In genomic region chr7:97018126-97018601, GRCh38 we compare ENCODE assay signal across 30 cellular contexts. TPM values are rescaled to one million over a fixed set of nuclear protein-coding genes. Genes with fewer than 3 reads are reported as not detected.
DNase-seq lines count a peak whose midpoint lies in the region; ATAC-seq, FAIRE-seq and TF ChIP-seq lines count a peak whose summit lies in the region.
"Had no signal": no experiment of that assay in that cellular context is flagged by ENCODE, and none has a peak within 500 bp of the region (broad histone marks: within the 10 kb centered on the region; RNA-seq: fewer than 3 reads in every experiment).

No MANE protein-coding gene starts in this region.

- in situ Hi-C loops in HepG2 (cut with HindIII; ENCODE audit: extremely low pct_ligation_motif_present, low pct_unique_long_range_greater_than_20kb) = loop anchor here (25.0 kb wide), 1 partner anchor 706 kb away; the partner anchor contains the start of gene SLC25A13

- ATAC-seq in HepG2 (no peak), right lobe of liver (no peak), GM18868 (IDR thresholded peaks at IDR 0.05; ENCODE audit: unreplicated experiment) (no peak)
- ATAC-seq: naive thymus-derived CD4-positive, alpha-beta T cell had no signal

- H3K4me1 Mint-ChIP-seq in osteocyte (ENCODE audit: unreplicated experiment) = peaks cover 44% of the 10 kb centered on the region
- H3K4me1 Mint-ChIP-seq in CD14-positive monocyte = peaks cover 16% of the 10 kb centered on the region

- H3K79me2 ChIP-seq in HepG2 (ENCODE audit: insufficient read depth, low read length) = no peaks in the 10 kb centered on the region
- H3K79me2 ChIP-seq in endothelial cell of umbilical vein (ENCODE audit: control insufficient read depth, insufficient read depth, low read length) = no peaks in the 10 kb centered on the region

- BruUV-seq in HepG2 (replicated peaks; lab: Mats Ljungman, UMichigan) = no TSS peak
- BruUV-seq in endothelial cell of umbilical vein (replicated peaks; lab: Mats Ljungman, UMichigan) = no TSS peak

- H3K4me3 ChIP-seq in HepG2 (replicated peaks in 1 of 3; ENCODE audit: insufficient read depth in 1 of 3, low read depth in 2 of 3, low read length in 3 of 3) (no peak overlapping the region), right lobe of liver (no peak overlapping the region), endothelial cell of umbilical vein (replicated peaks in 1 of 3; ENCODE audit: insufficient read depth in 1 of 3, low read depth in 1 of 3, low read length in 3 of 3) (no peak overlapping the region)
- H3K4me3 ChIP-seq: adrenal gland, SK-N-MC, vagina had no signal

- TF ChIP-seq CTCF in HepG2 (CRISPR knock-in tag; IDR thresholded peaks at IDR 0.05) (no peak), right lobe of liver (IDR thresholded peaks at IDR 0.05) (no peak), endothelial cell of umbilical vein (IDR thresholded peaks at IDR 0.05; ENCODE audit: extremely low read depth in 1 of 2, insufficient read depth in 1 of 2, low read depth in 1 of 2, low read length in 2 of 2) (no peak), osteocyte (IDR thresholded peaks at IDR 0.05) (no peak), CD14-positive monocyte (IDR thresholded peaks at IDR 0.05) (no peak)

- DNase-seq in HepG2 (ENCODE audit: low spot score) (no peak), right lobe of liver (no peak), endothelial cell of umbilical vein (ENCODE audit: low read depth, low spot score) (no peak), osteocyte (ENCODE audit: extremely low spot score, unreplicated experiment) (no peak), NCI-H2196 treated with DMSO at 0.1 percent for 48 hours (lab: John Stamatoyannopoulos, UW; ENCODE audit: unreplicated experiment) (no peak), CD14-positive monocyte (ENCODE audit: low spot score) (no peak), NCI-H2107 treated with DMSO at 0.1 percent for 48 hours (lab: John Stamatoyannopoulos, UW; ENCODE audit: unreplicated experiment) (no peak)
- DNase-seq: activated CD4-positive, alpha-beta memory T cell treated with anti-CD3 and anti-CD28 coated beads, Interleukin-2, amount 10 ng/mL, durations not matched to agents 7 days and 5 days; activated CD4-positive, CD25-positive, alpha-beta regulatory T cell; activated gamma-delta T cell; activated T-cell treated with anti-CD3 and anti-CD28 coated beads for 4 hours; adrenal gland; CD4-positive, alpha-beta memory T cell; dermis blood vessel endothelial cell; DMS79 treated with DMSO at 0.1 percent for 48 hours; foreskin fibroblast; H9; mammary epithelial cell; MV-4-11; naive thymus-derived CD4-positive, alpha-beta T cell; NCI-H2081; stimulated activated CD4-positive, alpha-beta T cell treated with anti-CD3 and anti-CD28 coated beads, Interleukin-4, amount 100 ng/mL, for 4 hours; T-helper 9 cell had no signal

- WGBS in HepG2 (ENCODE audit: low lambda C conversion rate) = 98% methylated on average over 15 of the region's 22 CpGs
- WGBS in right lobe of liver (ENCODE audit: insufficient coverage, low coverage, low lambda C conversion rate, missing lambda C conversion rate) = 7% methylated on average over 9 of the region's 22 CpGs

- H3K27me3 Mint-ChIP-seq in osteocyte (ENCODE audit: unreplicated experiment) = peaks cover 91% of the 10 kb centered on the region
- peaks cover 95 to 99% (median 98%) of the 10 kb centered on the region in 3 donors for H3K27me3 Mint-ChIP-seq in CD14-positive monocyte (ENCODE audit: low read depth in 3 of 3)

- TF ChIP-seq RAD21 in HepG2 (CRISPR knock-in tag; IDR thresholded peaks at IDR 0.05) = no peak

- H3K27me3 ChIP-seq in HepG2 (ENCODE audit: control insufficient read depth in 1 of 2, insufficient read depth in 2 of 2, low read length in 2 of 2) (no peaks in the 10 kb centered on the region), right lobe of liver (peaks cover 15 to 86% of the 10 kb centered on the region in 2 donors), endothelial cell of umbilical vein (ENCODE audit: control insufficient read depth in 2 of 2, insufficient read depth in 2 of 2, low read length in 2 of 2) (peaks cover 95 to 98% of the 10 kb centered on the region in 2 experiments)
- H3K27me3 ChIP-seq: vagina had no signal

- H3K4me1 ChIP-seq in HepG2 (ENCODE audit: insufficient read depth, low read length) (peaks cover 26% of the 10 kb centered on the region), right lobe of liver (peaks cover 0 to 14% (median 0%) of the 10 kb centered on the region in 4 donors), endothelial cell of umbilical vein (ENCODE audit: control insufficient read depth, extremely low read depth, insufficient read depth, low read length) (no peaks in the 10 kb centered on the region)

- no peak overlapping the region for H2AFZ ChIP-seq in HepG2 (ENCODE audit: low read length)
- no peak overlapping the region for H2AFZ ChIP-seq in endothelial cell of umbilical vein (ENCODE audit: low read depth, low read length)

- H3K27ac Mint-ChIP-seq in osteocyte (ENCODE audit: unreplicated experiment) = peak overlapping the region; percentile 51
- no peak overlapping the region for H3K27ac Mint-ChIP-seq in CD14-positive monocyte
- H3K27ac Mint-ChIP-seq: activated CD4-positive, alpha-beta memory T cell treated with anti-CD3 and anti-CD28 coated beads, Interleukin-2, amount 10 ng/mL, durations not matched to agents 7 days and 5 days had no signal

- TF ChIP-seq EP300 in HepG2 (IDR thresholded peaks at IDR 0.05; ENCODE audit: low read depth in 2 of 2, low read length in 2 of 2) = no peak
- no peak for TF ChIP-seq EP300 in HepG2 (CRISPR knock-in tag; IDR thresholded peaks at IDR 0.05; ENCODE audit: borderline replicate concordance)

- H3K4me3 Mint-ChIP-seq in osteocyte (ENCODE audit: unreplicated experiment) (peak overlapping the region; percentile 42), CD14-positive monocyte (peak overlapping the region in 1 of 2 donors; percentile 79)
- H3K4me3 Mint-ChIP-seq: activated CD4-positive, alpha-beta memory T cell treated with anti-CD3 and anti-CD28 coated beads, Interleukin-2, amount 10 ng/mL, durations not matched to agents 7 days and 5 days; CD4-positive, alpha-beta memory T cell; naive thymus-derived CD4-positive, alpha-beta T cell had no signal

- intact Hi-C loops in HepG2 (cut with micrococcal nuclease; ENCODE audit: unreplicated experiment) = loop anchor here (5.0 kb wide), 2 partner anchors 66 to 311 kb away; partner anchors contain the start of gene SEM1
- intact Hi-C loops in right lobe of liver (cut with DNase I) = no loop called here
- intact Hi-C loops in endothelial cell of umbilical vein (cut with micrococcal nuclease) = no loop called here
- intact Hi-C loops in CD14-positive monocyte (cut with micrococcal nuclease) = no loop called here

- CTCF ChIA-PET in HepG2 (lab: Yijun Ruan, JAX; ENCODE audit: low intra/inter-chr PET ratio, low total read pairs) = no interaction called here
- CTCF ChIA-PET in endothelial cell of umbilical vein (lab: Charles Lee) = interaction anchor here (7.4 kb wide), 1 partner anchor 9 kb away, joined by 48 read pairs; no protein-coding TSS in a partner anchor

- H3K36me3 Mint-ChIP-seq in osteocyte (ENCODE audit: unreplicated experiment) = peaks cover 13% of the 10 kb centered on the region
- H3K36me3 Mint-ChIP-seq in CD14-positive monocyte = peaks cover 0 to 3% of the 10 kb centered on the region in 2 donors
- H3K36me3 Mint-ChIP-seq: CD4-positive, alpha-beta memory T cell had no signal

- H3K27ac ChIP-seq in HepG2 (ENCODE audit: extremely low read length, insufficient read depth, low read length) (no peak overlapping the region), right lobe of liver (no peak overlapping the region), endothelial cell of umbilical vein (ENCODE audit: insufficient read depth, low read depth, low read length) (no peak overlapping the region)
- H3K27ac ChIP-seq: adrenal gland, KMS-11, SK-N-MC, vagina had no signal

- dilution Hi-C loops in endothelial cell of umbilical vein (cut with MboI; ENCODE audit: extremely low pct_ligation_motif_present, low sequenced_read_pairs) = no loop called here

- POLR2A ChIA-PET in HepG2 (lab: Yijun Ruan, JAX) (interaction anchor here (2.7 to 6.6 kb wide), 2 partner anchors 9 to 12 kb away, joined by 16 to 163 read pairs; partner anchors contain the start of gene DLX6), endothelial cell of umbilical vein (lab: Charles Lee) (no interaction called here)

- no peaks in the 10 kb centered on the region for H3K36me3 ChIP-seq in HepG2 (replicated peaks in 1 of 2; ENCODE audit: control insufficient read depth in 1 of 2, insufficient read depth in 2 of 2, low read length in 2 of 2)
- no peaks in the 10 kb centered on the region for H3K36me3 ChIP-seq in right lobe of liver
- H3K36me3 ChIP-seq in endothelial cell of umbilical vein (ENCODE audit: control insufficient read depth in 2 of 2, extremely low read depth in 1 of 2, insufficient read depth in 2 of 2, low read length in 2 of 2) = no peaks in the 10 kb centered on the region
- H3K36me3 ChIP-seq: adrenal gland, vagina had no signal

- H3K9ac ChIP-seq in HepG2 (ENCODE audit: insufficient read depth, low read depth, low read length) (no peak overlapping the region), endothelial cell of umbilical vein (replicated peaks; ENCODE audit: extremely low read depth, insufficient read depth, low read length) (no peak overlapping the region)
- H3K9ac ChIP-seq: KMS-11 had no signal

- FAIRE-seq in HepG2 (lab: Jason Lieb, UNC) = no peak
- no peak for FAIRE-seq in endothelial cell of umbilical vein (lab: Jason Lieb, UNC)

- H4K20me1 ChIP-seq in HepG2 (ENCODE audit: insufficient read depth, low read length) (no peaks in the 10 kb centered on the region), endothelial cell of umbilical vein (replicated peaks; ENCODE audit: control insufficient read depth, extremely low read depth, insufficient read depth, low read length) (no peaks in the 10 kb centered on the region)

- H3K9me3 ChIP-seq in HepG2 (ENCODE audit: low read length) (no peaks in the 10 kb centered on the region), right lobe of liver (no peaks in the 10 kb centered on the region), endothelial cell of umbilical vein (replicated peaks; ENCODE audit: control insufficient read depth, insufficient read depth, low read length) (no peaks in the 10 kb centered on the region)
- H3K9me3 ChIP-seq: adrenal gland, vagina had no signal

- H3K9me3 Mint-ChIP-seq in osteocyte (ENCODE audit: unreplicated experiment) (no peaks in the 10 kb centered on the region), CD14-positive monocyte (peaks cover 0 to 34% (median 28%) of the 10 kb centered on the region in 7 donors)
- H3K9me3 Mint-ChIP-seq: activated CD4-positive, alpha-beta memory T cell treated with anti-CD3 and anti-CD28 coated beads, Interleukin-2, amount 10 ng/mL, durations not matched to agents 7 days and 5 days had no signal

- no peaks in the 10 kb centered on the region for H3K9me1 ChIP-seq in endothelial cell of umbilical vein (replicated peaks; ENCODE audit: control insufficient read depth, extremely low read depth, insufficient read depth, low read length)

- TF ChIP-seq POLR2A in HepG2 (IDR thresholded peaks at IDR 0.05; ENCODE audit: insufficient read depth in 1 of 2, low read depth in 2 of 2, low read length in 2 of 2) (no peak), right lobe of liver (IDR thresholded peaks at IDR 0.05) (no peak), endothelial cell of umbilical vein (IDR thresholded peaks at IDR 0.05; ENCODE audit: low read depth, low read length) (no peak)

- H3K4me2 ChIP-seq in HepG2 (ENCODE audit: low read depth, low read length) = peak overlapping the region; percentile 94; the same call in 1 of the 2 replicates
- no peak overlapping the region for H3K4me2 ChIP-seq in endothelial cell of umbilical vein (ENCODE audit: insufficient read depth, low read length)
- H3K4me2 ChIP-seq: KMS-11 had no signal

RNA-seq across cellular contexts. Expression of gene DLX5, which starts 6.5 kb away (rescaled TPM):
- not detected in 2 replicates for total RNA-seq in HepG2 (2016; rRNA removed; fragmentation: Illumina TruSeq; extraction: Trizol)
- not detected in 2 replicates for total RNA-seq in HepG2 (2016; cell fraction: cytosol; rRNA removed; fragmentation: Illumina TruSeq; extraction: Trizol; ENCODE audit: low read depth)
- total RNA-seq in HepG2 (2016; cell fraction: insoluble cytoplasmic fraction; rRNA removed; fragmentation: Illumina TruSeq; extraction: Trizol) = not detected in 2 replicates
- total RNA-seq in HepG2 (2016; cell fraction: membrane; rRNA removed; fragmentation: Illumina TruSeq; extraction: Trizol) = not detected in 2 replicates
- not detected in 2 replicates for total RNA-seq in HepG2 (2016; cell fraction: nucleus; rRNA removed; fragmentation: Illumina TruSeq; extraction: Trizol)
- polyA plus RNA-seq in HepG2 (2011; rRNA removed) = not detected in 2 replicates
- not detected in 2 replicates for polyA plus RNA-seq in HepG2 (2011; cell fraction: cytosol; rRNA removed)
- polyA plus RNA-seq in HepG2 (2011; cell fraction: nucleus; rRNA removed) = not detected in 2 replicates
- not detected in 2 replicates for polyA plus RNA-seq in HepG2 (2012)
- polyA plus RNA-seq in HepG2 (2016; cell fraction: cytosol; fragmentation: Illumina TruSeq; extraction: Trizol; ENCODE audit: low read depth) = not detected in 2 replicates
- not detected in 2 replicates for polyA plus RNA-seq in HepG2 (2016; cell fraction: insoluble cytoplasmic fraction; fragmentation: Illumina TruSeq; extraction: Trizol; ENCODE audit: low read depth)
- not detected in 2 replicates for polyA plus RNA-seq in HepG2 (2016; cell fraction: membrane; fragmentation: Illumina TruSeq; extraction: Trizol; ENCODE audit: low read depth)
- polyA plus RNA-seq in HepG2 (2016; cell fraction: nucleus; fragmentation: Illumina TruSeq; extraction: Trizol; ENCODE audit: insufficient read depth, low read depth) = not detected in 2 replicates
- not detected in 2 replicates for polyA minus RNA-seq in HepG2 (2011; rRNA and poly(A)+ RNA removed; ENCODE audit: low replicate concordance)
- not detected in 2 replicates for polyA minus RNA-seq in HepG2 (2011; cell fraction: cytosol; rRNA and poly(A)+ RNA removed)
- not detected in 2 replicates for polyA minus RNA-seq in HepG2 (2011; cell fraction: nucleus; rRNA and poly(A)+ RNA removed)
- not detected for total RNA-seq in right lobe of liver
- not detected in 2 replicates for total RNA-seq in endothelial cell of umbilical vein
- not detected in 2 replicates for polyA plus RNA-seq in endothelial cell of umbilical vein
- not detected in 2 replicates for polyA plus RNA-seq in endothelial cell of umbilical vein (2011; cell fraction: cytosol; rRNA removed)
- not detected in 2 replicates for polyA plus RNA-seq in endothelial cell of umbilical vein (2011; cell fraction: nucleus; rRNA removed)
- polyA plus RNA-seq in endothelial cell of umbilical vein (2012) = not detected in 2 replicates
- polyA minus RNA-seq in endothelial cell of umbilical vein = not detected in 2 replicates
- not detected for polyA minus RNA-seq in endothelial cell of umbilical vein (2011; cell fraction: cytosol; rRNA and poly(A)+ RNA removed)
- not detected in 2 replicates for polyA minus RNA-seq in endothelial cell of umbilical vein (2011; cell fraction: nucleus; rRNA and poly(A)+ RNA removed)
- 4.2 and 6.0 TPM in 2 replicates for total RNA-seq in osteocyte
- polyA plus RNA-seq in CD14-positive monocyte = not detected
- total RNA-seq: activated CD4-positive, alpha-beta memory T cell treated with anti-CD3 and anti-CD28 coated beads, Interleukin-2, amount 10 ng/mL, durations not matched to agents 7 days and 5 days; CD4-positive, alpha-beta memory T cell; dermis blood vessel endothelial cell; kidney epithelial cell; naive thymus-derived CD4-positive, alpha-beta T cell; NCI-H460 had no signal
- polyA plus RNA-seq: AG04450; CD4-positive, alpha-beta memory T cell; naive thymus-derived CD4-positive, alpha-beta T cell had no signal

RNA-seq across cellular contexts. Expression of gene DLX6, which starts 12.8 kb away (rescaled TPM):
- total RNA-seq in HepG2 (2016; rRNA removed; fragmentation: Illumina TruSeq; extraction: Trizol) (4.5 and 5.5 TPM in 2 replicates), right lobe of liver (not detected), endothelial cell of umbilical vein (not detected in 2 replicates), osteocyte (0.94 and 1.5 TPM in 2 replicates)
- total RNA-seq in HepG2 (2016; cell fraction: cytosol; rRNA removed; fragmentation: Illumina TruSeq; extraction: Trizol; ENCODE audit: low read depth) = 3.3 and 4.7 TPM in 2 replicates
- total RNA-seq in HepG2 (2016; cell fraction: insoluble cytoplasmic fraction; rRNA removed; fragmentation: Illumina TruSeq; extraction: Trizol) = 3.5 and 5.4 TPM in 2 replicates
- 5.4 and 5.6 TPM in 2 replicates for total RNA-seq in HepG2 (2016; cell fraction: membrane; rRNA removed; fragmentation: Illumina TruSeq; extraction: Trizol)
- total RNA-seq in HepG2 (2016; cell fraction: nucleus; rRNA removed; fragmentation: Illumina TruSeq; extraction: Trizol) = 6.2 and 7.9 TPM in 2 replicates
- polyA plus RNA-seq in HepG2 (2011; rRNA removed) (2.4 and 3.5 TPM in 2 replicates), endothelial cell of umbilical vein (not detected in 2 replicates), CD14-positive monocyte (not detected)
- 2.6 and 2.9 TPM in 2 replicates for polyA plus RNA-seq in HepG2 (2011; cell fraction: cytosol; rRNA removed)
- polyA plus RNA-seq in HepG2 (2011; cell fraction: nucleus; rRNA removed) = 5.8 and 7.3 TPM in 2 replicates
- polyA plus RNA-seq in HepG2 (2012) = 4.5 and 5.0 TPM in 2 replicates
- 1.5 and 1.8 TPM in 2 replicates for polyA plus RNA-seq in HepG2 (2016; cell fraction: cytosol; fragmentation: Illumina TruSeq; extraction: Trizol; ENCODE audit: low read depth)
- polyA plus RNA-seq in HepG2 (2016; cell fraction: insoluble cytoplasmic fraction; fragmentation: Illumina TruSeq; extraction: Trizol; ENCODE audit: low read depth) = 6.9 and 8.6 TPM in 2 replicates
- 3.4 and 4.2 TPM in 2 replicates for polyA plus RNA-seq in HepG2 (2016; cell fraction: membrane; fragmentation: Illumina TruSeq; extraction: Trizol; ENCODE audit: low read depth)
- 13.3 and 14.1 TPM in 2 replicates for polyA plus RNA-seq in HepG2 (2016; cell fraction: nucleus; fragmentation: Illumina TruSeq; extraction: Trizol; ENCODE audit: insufficient read depth, low read depth)
- 3.2 TPM in 1 of 2 replicates, not detected in the other for polyA minus RNA-seq in HepG2 (2011; rRNA and poly(A)+ RNA removed; ENCODE audit: low replicate concordance)
- polyA minus RNA-seq in HepG2 (2011; cell fraction: cytosol; rRNA and poly(A)+ RNA removed) = 2.5 and 2.8 TPM in 2 replicates
- polyA minus RNA-seq in HepG2 (2011; cell fraction: nucleus; rRNA and poly(A)+ RNA removed) = 7.8 and 15.5 TPM in 2 replicates
- not detected in 2 replicates for polyA plus RNA-seq in endothelial cell of umbilical vein (2011; cell fraction: cytosol; rRNA removed)
- polyA plus RNA-seq in endothelial cell of umbilical vein (2011; cell fraction: nucleus; rRNA removed) = not detected in 2 replicates
- polyA plus RNA-seq in endothelial cell of umbilical vein (2012) = not detected in 2 replicates
- not detected in 2 replicates for polyA minus RNA-seq in endothelial cell of umbilical vein
- not detected for polyA minus RNA-seq in endothelial cell of umbilical vein (2011; cell fraction: cytosol; rRNA and poly(A)+ RNA removed)
- not detected in 2 replicates for polyA minus RNA-seq in endothelial cell of umbilical vein (2011; cell fraction: nucleus; rRNA and poly(A)+ RNA removed)
- total RNA-seq: activated CD4-positive, alpha-beta memory T cell treated with anti-CD3 and anti-CD28 coated beads, Interleukin-2, amount 10 ng/mL, durations not matched to agents 7 days and 5 days; CD4-positive, alpha-beta memory T cell; dermis blood vessel endothelial cell; kidney epithelial cell; mammary epithelial cell; naive thymus-derived CD4-positive, alpha-beta T cell; vagina had no signal
- polyA plus RNA-seq: adrenal gland; AG04450; CD4-positive, alpha-beta memory T cell; mammary epithelial cell; naive thymus-derived CD4-positive, alpha-beta T cell had no signal
